2 cellular contexts compared by ENCODE assay signal in the genomic region with DNA sequence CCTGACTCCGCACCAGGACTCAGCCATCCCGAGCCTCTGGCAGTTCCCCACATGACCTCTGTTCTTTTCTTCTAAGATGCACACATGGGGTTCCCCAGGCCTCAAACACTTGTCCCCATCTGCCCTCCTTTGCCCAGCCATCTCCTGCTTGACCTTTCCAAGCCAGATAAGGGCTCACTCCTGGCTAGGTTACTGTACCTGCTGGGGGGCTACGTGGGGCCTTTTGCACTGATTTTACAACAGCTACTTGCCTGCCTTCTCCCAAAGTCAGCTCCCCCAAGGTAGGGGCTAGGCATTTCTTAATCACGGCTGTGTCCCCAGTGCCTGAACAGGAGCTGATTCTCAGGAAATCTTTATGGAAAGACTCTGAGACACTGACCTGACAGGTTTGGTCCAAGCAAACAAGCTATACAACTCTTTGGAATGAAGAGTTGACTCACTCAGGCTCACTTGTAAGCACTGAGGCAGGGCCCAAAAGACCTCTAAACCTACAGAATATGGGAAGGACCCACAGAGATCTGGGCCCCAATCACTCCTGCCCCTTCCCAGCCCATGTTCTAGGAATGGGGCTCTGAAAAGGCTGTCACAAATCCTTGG.
TF ChIP-seq lines count a peak whose summit lies in the region.

No MANE protein-coding gene starts in this region.

TF ChIP-seq in GM23338, 12 proteins besides CTCF, POLR2A, EP300 and RAD21 (continues in another document):
- TF ChIP-seq CREB1 (CRISPR knock-in tag; IDR thresholded peaks at IDR 0.05; ENCODE audit: low read depth) (no peak), STAT1 (IDR thresholded peaks at IDR 0.05; ENCODE audit: unreplicated experiment) (no peak), ZNF331 (CRISPR knock-in tag; IDR thresholded peaks at IDR 0.05; ENCODE audit: low read depth) (no peak), EZH2 (IDR thresholded peaks at IDR 0.05; ENCODE audit: low read depth, unreplicated experiment) (no peak), ZNF462 (CRISPR knock-in tag; IDR thresholded peaks at IDR 0.05) (no peak), POLR2AphosphoS5 (IDR thresholded peaks at IDR 0.05; ENCODE audit: low read depth) (no peak), EZH2phosphoT487 (IDR thresholded peaks at IDR 0.05; ENCODE audit: unreplicated experiment) (no peak)
- TF ChIP-seq, protein P1, sequence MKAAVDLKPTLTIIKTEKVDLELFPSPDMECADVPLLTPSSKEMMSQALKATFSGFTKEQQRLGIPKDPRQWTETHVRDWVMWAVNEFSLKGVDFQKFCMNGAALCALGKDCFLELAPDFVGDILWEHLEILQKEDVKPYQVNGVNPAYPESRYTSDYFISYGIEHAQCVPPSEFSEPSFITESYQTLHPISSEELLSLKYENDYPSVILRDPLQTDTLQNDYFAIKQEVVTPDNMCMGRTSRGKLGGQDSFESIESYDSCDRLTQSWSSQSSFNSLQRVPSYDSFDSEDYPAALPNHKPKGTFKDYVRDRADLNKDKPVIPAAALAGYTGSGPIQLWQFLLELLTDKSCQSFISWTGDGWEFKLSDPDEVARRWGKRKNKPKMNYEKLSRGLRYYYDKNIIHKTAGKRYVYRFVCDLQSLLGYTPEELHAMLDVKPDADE (IDR thresholded peaks at IDR 0.05) = no peak
- TF ChIP-seq, protein P2, sequence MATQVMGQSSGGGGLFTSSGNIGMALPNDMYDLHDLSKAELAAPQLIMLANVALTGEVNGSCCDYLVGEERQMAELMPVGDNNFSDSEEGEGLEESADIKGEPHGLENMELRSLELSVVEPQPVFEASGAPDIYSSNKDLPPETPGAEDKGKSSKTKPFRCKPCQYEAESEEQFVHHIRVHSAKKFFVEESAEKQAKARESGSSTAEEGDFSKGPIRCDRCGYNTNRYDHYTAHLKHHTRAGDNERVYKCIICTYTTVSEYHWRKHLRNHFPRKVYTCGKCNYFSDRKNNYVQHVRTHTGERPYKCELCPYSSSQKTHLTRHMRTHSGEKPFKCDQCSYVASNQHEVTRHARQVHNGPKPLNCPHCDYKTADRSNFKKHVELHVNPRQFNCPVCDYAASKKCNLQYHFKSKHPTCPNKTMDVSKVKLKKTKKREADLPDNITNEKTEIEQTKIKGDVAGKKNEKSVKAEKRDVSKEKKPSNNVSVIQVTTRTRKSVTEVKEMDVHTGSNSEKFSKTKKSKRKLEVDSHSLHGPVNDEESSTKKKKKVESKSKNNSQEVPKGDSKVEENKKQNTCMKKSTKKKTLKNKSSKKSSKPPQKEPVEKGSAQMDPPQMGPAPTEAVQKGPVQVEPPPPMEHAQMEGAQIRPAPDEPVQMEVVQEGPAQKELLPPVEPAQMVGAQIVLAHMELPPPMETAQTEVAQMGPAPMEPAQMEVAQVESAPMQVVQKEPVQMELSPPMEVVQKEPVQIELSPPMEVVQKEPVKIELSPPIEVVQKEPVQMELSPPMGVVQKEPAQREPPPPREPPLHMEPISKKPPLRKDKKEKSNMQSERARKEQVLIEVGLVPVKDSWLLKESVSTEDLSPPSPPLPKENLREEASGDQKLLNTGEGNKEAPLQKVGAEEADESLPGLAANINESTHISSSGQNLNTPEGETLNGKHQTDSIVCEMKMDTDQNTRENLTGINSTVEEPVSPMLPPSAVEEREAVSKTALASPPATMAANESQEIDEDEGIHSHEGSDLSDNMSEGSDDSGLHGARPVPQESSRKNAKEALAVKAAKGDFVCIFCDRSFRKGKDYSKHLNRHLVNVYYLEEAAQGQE (IDR thresholded peaks at IDR 0.05; ENCODE audit: unreplicated experiment) = no peak

TF ChIP-seq in K562, 482 proteins besides CTCF, POLR2A, EP300 and RAD21:
- TF ChIP-seq TEAD1 (CRISPR knock-in tag; IDR thresholded peaks at IDR 0.05) = 0 out of 4 replicates have a peak, but pooled peaks of 1 of the 2 experiments have one; percentile 17
- no peak for TF ChIP-seq ZBTB33 (CRISPR knock-in tag; IDR thresholded peaks at IDR 0.05)
- 0 out of 2 replicates have a peak, but pooled peaks have one; percentile 8 for TF ChIP-seq POLR2AphosphoS5 (IDR thresholded peaks at IDR 0.05; ENCODE audit: control insufficient read depth, insufficient read depth, low read depth, low read length)
